Comparison of ENCODE assay signal across 1 cellular context in the genomic region with DNA sequence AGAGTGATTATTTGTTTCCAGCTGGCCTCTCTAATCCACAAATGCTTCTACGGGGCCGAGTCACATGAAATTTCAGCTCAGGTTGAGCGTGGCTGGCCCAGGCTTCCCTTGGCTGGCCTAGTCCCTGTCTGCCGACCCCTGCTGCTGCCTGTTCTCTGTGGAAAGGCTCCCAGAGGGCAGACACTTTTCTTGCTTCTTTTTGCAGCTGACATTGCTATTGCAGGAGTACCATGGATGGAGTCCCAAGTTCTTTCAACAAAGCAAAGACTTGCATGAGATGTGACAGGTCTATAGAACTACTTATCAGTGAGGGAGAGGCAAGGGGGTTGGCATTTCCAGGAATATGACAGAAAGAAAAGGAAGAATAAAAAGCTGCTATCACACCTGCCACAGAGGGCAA.
TF ChIP-seq lines count a peak whose summit lies in the region.

No MANE protein-coding gene starts in this region.

TF ChIP-seq in H1, 55 proteins besides CTCF, POLR2A, EP300 and RAD21:
- TF ChIP-seq, protein P1, sequence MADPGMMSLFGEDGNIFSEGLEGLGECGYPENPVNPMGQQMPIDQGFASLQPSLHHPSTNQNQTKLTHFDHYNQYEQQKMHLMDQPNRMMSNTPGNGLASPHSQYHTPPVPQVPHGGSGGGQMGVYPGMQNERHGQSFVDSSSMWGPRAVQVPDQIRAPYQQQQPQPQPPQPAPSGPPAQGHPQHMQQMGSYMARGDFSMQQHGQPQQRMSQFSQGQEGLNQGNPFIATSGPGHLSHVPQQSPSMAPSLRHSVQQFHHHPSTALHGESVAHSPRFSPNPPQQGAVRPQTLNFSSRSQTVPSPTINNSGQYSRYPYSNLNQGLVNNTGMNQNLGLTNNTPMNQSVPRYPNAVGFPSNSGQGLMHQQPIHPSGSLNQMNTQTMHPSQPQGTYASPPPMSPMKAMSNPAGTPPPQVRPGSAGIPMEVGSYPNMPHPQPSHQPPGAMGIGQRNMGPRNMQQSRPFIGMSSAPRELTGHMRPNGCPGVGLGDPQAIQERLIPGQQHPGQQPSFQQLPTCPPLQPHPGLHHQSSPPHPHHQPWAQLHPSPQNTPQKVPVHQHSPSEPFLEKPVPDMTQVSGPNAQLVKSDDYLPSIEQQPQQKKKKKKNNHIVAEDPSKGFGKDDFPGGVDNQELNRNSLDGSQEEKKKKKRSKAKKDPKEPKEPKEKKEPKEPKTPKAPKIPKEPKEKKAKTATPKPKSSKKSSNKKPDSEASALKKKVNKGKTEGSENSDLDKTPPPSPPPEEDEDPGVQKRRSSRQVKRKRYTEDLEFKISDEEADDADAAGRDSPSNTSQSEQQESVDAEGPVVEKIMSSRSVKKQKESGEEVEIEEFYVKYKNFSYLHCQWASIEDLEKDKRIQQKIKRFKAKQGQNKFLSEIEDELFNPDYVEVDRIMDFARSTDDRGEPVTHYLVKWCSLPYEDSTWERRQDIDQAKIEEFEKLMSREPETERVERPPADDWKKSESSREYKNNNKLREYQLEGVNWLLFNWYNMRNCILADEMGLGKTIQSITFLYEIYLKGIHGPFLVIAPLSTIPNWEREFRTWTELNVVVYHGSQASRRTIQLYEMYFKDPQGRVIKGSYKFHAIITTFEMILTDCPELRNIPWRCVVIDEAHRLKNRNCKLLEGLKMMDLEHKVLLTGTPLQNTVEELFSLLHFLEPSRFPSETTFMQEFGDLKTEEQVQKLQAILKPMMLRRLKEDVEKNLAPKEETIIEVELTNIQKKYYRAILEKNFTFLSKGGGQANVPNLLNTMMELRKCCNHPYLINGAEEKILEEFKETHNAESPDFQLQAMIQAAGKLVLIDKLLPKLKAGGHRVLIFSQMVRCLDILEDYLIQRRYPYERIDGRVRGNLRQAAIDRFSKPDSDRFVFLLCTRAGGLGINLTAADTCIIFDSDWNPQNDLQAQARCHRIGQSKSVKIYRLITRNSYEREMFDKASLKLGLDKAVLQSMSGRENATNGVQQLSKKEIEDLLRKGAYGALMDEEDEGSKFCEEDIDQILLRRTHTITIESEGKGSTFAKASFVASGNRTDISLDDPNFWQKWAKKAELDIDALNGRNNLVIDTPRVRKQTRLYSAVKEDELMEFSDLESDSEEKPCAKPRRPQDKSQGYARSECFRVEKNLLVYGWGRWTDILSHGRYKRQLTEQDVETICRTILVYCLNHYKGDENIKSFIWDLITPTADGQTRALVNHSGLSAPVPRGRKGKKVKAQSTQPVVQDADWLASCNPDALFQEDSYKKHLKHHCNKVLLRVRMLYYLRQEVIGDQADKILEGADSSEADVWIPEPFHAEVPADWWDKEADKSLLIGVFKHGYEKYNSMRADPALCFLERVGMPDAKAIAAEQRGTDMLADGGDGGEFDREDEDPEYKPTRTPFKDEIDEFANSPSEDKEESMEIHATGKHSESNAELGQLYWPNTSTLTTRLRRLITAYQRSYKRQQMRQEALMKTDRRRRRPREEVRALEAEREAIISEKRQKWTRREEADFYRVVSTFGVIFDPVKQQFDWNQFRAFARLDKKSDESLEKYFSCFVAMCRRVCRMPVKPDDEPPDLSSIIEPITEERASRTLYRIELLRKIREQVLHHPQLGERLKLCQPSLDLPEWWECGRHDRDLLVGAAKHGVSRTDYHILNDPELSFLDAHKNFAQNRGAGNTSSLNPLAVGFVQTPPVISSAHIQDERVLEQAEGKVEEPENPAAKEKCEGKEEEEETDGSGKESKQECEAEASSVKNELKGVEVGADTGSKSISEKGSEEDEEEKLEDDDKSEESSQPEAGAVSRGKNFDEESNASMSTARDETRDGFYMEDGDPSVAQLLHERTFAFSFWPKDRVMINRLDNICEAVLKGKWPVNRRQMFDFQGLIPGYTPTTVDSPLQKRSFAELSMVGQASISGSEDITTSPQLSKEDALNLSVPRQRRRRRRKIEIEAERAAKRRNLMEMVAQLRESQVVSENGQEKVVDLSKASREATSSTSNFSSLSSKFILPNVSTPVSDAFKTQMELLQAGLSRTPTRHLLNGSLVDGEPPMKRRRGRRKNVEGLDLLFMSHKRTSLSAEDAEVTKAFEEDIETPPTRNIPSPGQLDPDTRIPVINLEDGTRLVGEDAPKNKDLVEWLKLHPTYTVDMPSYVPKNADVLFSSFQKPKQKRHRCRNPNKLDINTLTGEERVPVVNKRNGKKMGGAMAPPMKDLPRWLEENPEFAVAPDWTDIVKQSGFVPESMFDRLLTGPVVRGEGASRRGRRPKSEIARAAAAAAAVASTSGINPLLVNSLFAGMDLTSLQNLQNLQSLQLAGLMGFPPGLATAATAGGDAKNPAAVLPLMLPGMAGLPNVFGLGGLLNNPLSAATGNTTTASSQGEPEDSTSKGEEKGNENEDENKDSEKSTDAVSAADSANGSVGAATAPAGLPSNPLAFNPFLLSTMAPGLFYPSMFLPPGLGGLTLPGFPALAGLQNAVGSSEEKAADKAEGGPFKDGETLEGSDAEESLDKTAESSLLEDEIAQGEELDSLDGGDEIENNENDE (IDR thresholded peaks at IDR 0.05; ENCODE audit: insufficient replicate concordance, low read length): no peak
- TF ChIP-seq BCL11A (IDR thresholded peaks at IDR 0.05; ENCODE audit: low read depth in 2 of 2, low read length in 2 of 2): no peak
- TF ChIP-seq KDM5A (IDR thresholded peaks at IDR 0.05; ENCODE audit: low read length): no peak
- no peak for TF ChIP-seq CEBPB (IDR thresholded peaks at IDR 0.05; ENCODE audit: low read depth, low read length)
- TF ChIP-seq SP2 (IDR thresholded peaks at IDR 0.05; ENCODE audit: low read length): no peak
- TF ChIP-seq TAF7 (optimal IDR thresholded peaks at IDR 0.05; ENCODE audit: borderline replicate concordance, low read depth, low read length): no peak
- TF ChIP-seq POU5F1 (IDR thresholded peaks at IDR 0.05; ENCODE audit: low read depth, low read length): no peak
- no peak for TF ChIP-seq HDAC6 (IDR thresholded peaks at IDR 0.05; ENCODE audit: low read depth, low read length)
- no peak for TF ChIP-seq TAF1 (IDR thresholded peaks at IDR 0.05; ENCODE audit: low read depth, low read length)
- no peak for TF ChIP-seq SUZ12 (IDR thresholded peaks at IDR 0.05; ENCODE audit: low read length)
- no peak for TF ChIP-seq SIRT6 (IDR thresholded peaks at IDR 0.05; ENCODE audit: low read length)
- TF ChIP-seq, protein P2, sequence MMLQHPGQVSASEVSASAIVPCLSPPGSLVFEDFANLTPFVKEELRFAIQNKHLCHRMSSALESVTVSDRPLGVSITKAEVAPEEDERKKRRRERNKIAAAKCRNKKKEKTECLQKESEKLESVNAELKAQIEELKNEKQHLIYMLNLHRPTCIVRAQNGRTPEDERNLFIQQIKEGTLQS (IDR thresholded peaks at IDR 0.05; ENCODE audit: insufficient read depth, low read depth, low read length): no peak
- TF ChIP-seq SP4 (IDR thresholded peaks at IDR 0.05; ENCODE audit: low read length): no peak
- TF ChIP-seq SAP30 (IDR thresholded peaks at IDR 0.05; ENCODE audit: insufficient read depth, insufficient replicate concordance, low read length): no peak
- no peak for TF ChIP-seq CBX5 (IDR thresholded peaks at IDR 0.05; ENCODE audit: low read depth, low read length)
- TF ChIP-seq POLR2AphosphoS5 (IDR thresholded peaks at IDR 0.05; ENCODE audit: low read depth, low read length): no peak
